Comparison of ENCODE assay signal across 2 cellular contexts in the genomic region with DNA sequence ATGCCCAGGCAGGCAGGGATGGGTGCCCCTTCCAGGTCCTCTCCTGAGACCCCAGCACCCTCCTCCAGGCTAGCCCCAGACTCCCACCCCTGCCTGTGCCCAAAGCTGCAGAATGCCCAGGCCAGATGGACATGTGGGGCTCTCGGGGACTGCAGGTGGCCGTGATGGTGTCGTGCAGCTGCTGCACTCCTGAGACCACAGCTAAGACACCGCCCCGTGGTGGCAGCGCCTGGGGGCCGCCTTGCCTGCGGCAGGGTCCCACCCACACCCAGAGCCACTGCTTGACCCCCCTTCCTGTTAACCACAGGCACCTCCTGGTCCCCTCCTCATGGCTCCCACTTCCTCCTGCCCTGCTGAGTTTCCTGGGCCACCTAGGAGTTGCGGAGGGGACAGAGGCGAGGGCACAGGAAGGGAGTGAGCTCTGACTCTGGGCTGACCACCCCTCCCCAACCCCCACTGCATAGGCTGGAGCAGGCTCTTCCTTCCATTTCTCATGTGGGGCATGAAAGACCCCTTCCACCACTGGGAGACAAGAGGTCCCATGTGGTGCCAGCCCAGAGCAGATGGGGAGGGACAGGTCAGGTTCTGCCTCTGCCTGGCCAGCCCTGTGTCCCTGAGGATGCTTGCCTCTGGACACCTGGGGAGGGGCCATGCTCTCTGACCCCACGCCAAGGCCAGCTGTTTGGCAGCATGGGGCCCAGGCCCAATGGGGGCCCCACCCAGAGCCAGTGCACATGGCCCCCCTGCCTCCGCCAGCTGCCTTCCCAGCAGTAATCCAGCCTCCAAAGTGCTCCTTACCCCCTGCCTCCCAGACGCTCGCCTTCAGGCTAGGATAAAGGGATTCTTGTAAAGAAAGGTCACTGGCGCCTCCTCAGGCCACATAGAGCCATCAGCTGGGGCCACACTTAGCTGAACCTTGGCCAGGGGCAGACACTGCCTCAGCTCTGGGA.
TF ChIP-seq lines count a peak whose summit lies in the region.

No MANE protein-coding gene starts in this region.

TF ChIP-seq in IMR-90, 13 proteins besides CTCF, POLR2A, EP300 and RAD21:
- TF ChIP-seq MXI1 (IDR thresholded peaks at IDR 0.05; ENCODE audit: borderline replicate concordance, low read depth, low read length) = no peak
- TF ChIP-seq SMC3 (IDR thresholded peaks at IDR 0.05; ENCODE audit: low read depth, low read length) = no peak
- TF ChIP-seq RFX5 (IDR thresholded peaks at IDR 0.05; ENCODE audit: low read depth, low read length) = no peak
- no peak for TF ChIP-seq BHLHE40 (IDR thresholded peaks at IDR 0.05; ENCODE audit: low read depth, low read length)
- TF ChIP-seq CEBPB (IDR thresholded peaks at IDR 0.05; ENCODE audit: low read depth, low read length) = no peak
- TF ChIP-seq NFE2L2 (IDR thresholded peaks at IDR 0.05; ENCODE audit: low read depth, low read length) = no peak

TF ChIP-seq in GM12878, 131 proteins besides CTCF, POLR2A, EP300 and RAD21:
- TF ChIP-seq TCF3 (IDR thresholded peaks at IDR 0.05; ENCODE audit: borderline replicate concordance, insufficient read depth, low read depth, low read length) (no peak), ATF7 (IDR thresholded peaks at IDR 0.05; ENCODE audit: low read depth) (no peak), TARDBP (IDR thresholded peaks at IDR 0.05; ENCODE audit: borderline replicate concordance) (no peak), YY1 (IDR thresholded peaks at IDR 0.05; ENCODE audit: low read depth, low read length) (no peak), IKZF1 (conservative IDR thresholded peaks at IDR 0.05) (no peak), STAT1 (conservative IDR thresholded peaks at IDR 0.05) (no peak), SUZ12 (IDR thresholded peaks at IDR 0.05; ENCODE audit: unreplicated experiment) (no peak), SIN3A (IDR thresholded peaks at IDR 0.05; ENCODE audit: low read depth, low read length) (no peak)
- TF ChIP-seq, protein P1, sequence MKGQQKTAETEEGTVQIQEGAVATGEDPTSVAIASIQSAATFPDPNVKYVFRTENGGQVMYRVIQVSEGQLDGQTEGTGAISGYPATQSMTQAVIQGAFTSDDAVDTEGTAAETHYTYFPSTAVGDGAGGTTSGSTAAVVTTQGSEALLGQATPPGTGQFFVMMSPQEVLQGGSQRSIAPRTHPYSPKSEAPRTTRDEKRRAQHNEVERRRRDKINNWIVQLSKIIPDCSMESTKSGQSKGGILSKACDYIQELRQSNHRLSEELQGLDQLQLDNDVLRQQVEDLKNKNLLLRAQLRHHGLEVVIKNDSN (IDR thresholded peaks at IDR 0.05; ENCODE audit: borderline replicate concordance, extremely low read length, insufficient read depth, low read depth, low read length) = no peak
- TF ChIP-seq, protein P2, sequence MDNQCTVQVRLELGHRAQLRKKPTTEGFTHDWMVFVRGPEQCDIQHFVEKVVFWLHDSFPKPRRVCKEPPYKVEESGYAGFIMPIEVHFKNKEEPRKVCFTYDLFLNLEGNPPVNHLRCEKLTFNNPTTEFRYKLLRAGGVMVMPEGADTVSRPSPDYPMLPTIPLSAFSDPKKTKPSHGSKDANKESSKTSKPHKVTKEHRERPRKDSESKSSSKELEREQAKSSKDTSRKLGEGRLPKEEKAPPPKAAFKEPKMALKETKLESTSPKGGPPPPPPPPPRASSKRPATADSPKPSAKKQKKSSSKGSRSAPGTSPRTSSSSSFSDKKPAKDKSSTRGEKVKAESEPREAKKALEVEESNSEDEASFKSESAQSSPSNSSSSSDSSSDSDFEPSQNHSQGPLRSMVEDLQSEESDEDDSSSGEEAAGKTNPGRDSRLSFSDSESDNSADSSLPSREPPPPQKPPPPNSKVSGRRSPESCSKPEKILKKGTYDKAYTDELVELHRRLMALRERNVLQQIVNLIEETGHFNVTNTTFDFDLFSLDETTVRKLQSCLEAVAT (IDR thresholded peaks at IDR 0.05) = no peak
- TF ChIP-seq, protein P3, sequence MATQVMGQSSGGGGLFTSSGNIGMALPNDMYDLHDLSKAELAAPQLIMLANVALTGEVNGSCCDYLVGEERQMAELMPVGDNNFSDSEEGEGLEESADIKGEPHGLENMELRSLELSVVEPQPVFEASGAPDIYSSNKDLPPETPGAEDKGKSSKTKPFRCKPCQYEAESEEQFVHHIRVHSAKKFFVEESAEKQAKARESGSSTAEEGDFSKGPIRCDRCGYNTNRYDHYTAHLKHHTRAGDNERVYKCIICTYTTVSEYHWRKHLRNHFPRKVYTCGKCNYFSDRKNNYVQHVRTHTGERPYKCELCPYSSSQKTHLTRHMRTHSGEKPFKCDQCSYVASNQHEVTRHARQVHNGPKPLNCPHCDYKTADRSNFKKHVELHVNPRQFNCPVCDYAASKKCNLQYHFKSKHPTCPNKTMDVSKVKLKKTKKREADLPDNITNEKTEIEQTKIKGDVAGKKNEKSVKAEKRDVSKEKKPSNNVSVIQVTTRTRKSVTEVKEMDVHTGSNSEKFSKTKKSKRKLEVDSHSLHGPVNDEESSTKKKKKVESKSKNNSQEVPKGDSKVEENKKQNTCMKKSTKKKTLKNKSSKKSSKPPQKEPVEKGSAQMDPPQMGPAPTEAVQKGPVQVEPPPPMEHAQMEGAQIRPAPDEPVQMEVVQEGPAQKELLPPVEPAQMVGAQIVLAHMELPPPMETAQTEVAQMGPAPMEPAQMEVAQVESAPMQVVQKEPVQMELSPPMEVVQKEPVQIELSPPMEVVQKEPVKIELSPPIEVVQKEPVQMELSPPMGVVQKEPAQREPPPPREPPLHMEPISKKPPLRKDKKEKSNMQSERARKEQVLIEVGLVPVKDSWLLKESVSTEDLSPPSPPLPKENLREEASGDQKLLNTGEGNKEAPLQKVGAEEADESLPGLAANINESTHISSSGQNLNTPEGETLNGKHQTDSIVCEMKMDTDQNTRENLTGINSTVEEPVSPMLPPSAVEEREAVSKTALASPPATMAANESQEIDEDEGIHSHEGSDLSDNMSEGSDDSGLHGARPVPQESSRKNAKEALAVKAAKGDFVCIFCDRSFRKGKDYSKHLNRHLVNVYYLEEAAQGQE (IDR thresholded peaks at IDR 0.05; ENCODE audit: low read depth, low read length) = no peak
